Comparison of ENCODE assay signal across 10 cellular contexts in genomic region chr1:85297538-85297854, GRCh38. TPM values are rescaled to one million over a fixed set of nuclear protein-coding genes. Genes with fewer than 3 reads are reported as not detected.
DNase-seq lines count a peak whose midpoint lies in the region; ATAC-seq, FAIRE-seq and TF ChIP-seq lines count a peak whose summit lies in the region.
"Had no signal": no experiment of that assay in that cellular context is flagged by ENCODE, and none has a peak within 500 bp of the region (broad histone marks: within the 10 kb centered on the region; RNA-seq: fewer than 3 reads in every experiment).

No MANE protein-coding gene starts in this region.

- SMC1A ChIA-PET in GM12878 (lab: Charles Lee; ENCODE audit: uncharacterized antibody, unreplicated experiment) = interaction anchor here (0.6 to 1.3 kb wide), 3 partner anchors 17 to 128 kb away, joined by 3 to 9 read pairs (median 3); partner anchors contain the start of gene BCL10

- in situ Hi-C loops in GM12878 (cut with MboI) = no loop called here
- in situ Hi-C loops in transverse colon (cut with MboI; ENCODE audit: low pct_ligation_motif_present in 1 of 4, low pct_unique_long_range_greater_than_20kb in 1 of 4, low sequenced_read_pairs in 3 of 4) = no loop called here

- RAD21 ChIA-PET in GM12878 (lab: Charles Lee; ENCODE audit: unreplicated experiment) = interaction anchor here (1.3 kb wide), 1 partner anchor 353 kb away, joined by 3 read pairs; no protein-coding TSS in a partner anchor

- no peak for TF ChIP-seq RAD21 in GM12878 (IDR thresholded peaks at IDR 0.05; ENCODE audit: insufficient read depth, low read depth, low read length)

- H3K4me1 Mint-ChIP-seq in activated naive CD4-positive, alpha-beta T cell treated with anti-CD3 and anti-CD28 coated beads for 36 hours (ENCODE audit: low read depth) = peaks cover 19% of the 10 kb centered on the region
- H3K4me1 Mint-ChIP-seq: CD14-positive monocyte had no signal

- no peak for ATAC-seq in activated naive CD4-positive, alpha-beta T cell treated with anti-CD3 and anti-CD28 coated beads, Interleukin-2, amount 50 U/mL, for 72 hours
- ATAC-seq in GM12878 = no peak
- ATAC-seq in HG03521 (IDR thresholded peaks at IDR 0.05; ENCODE audit: unreplicated experiment) = no peak

- H3K4me2 ChIP-seq in GM12878 (ENCODE audit: control insufficient read depth, insufficient read depth) = peak overlapping the region; percentile 78

- 0% methylated on average over 1 of the region's 1 CpG for WGBS in GM12878 (ENCODE audit: insufficient coverage, insufficient replicate concordance, low lambda C conversion rate, missing lambda C conversion rate)
- WGBS in mesodermal cell (ENCODE audit: insufficient coverage in 2 of 2), 2 experiments = no CpG with 5 or more reads among the region's 1 CpG
- 13 to 50% methylated on average over 1 of the region's 1 CpG for WGBS in transverse colon (ENCODE audit: low coverage in 1 of 2), 2 donors

- no peaks in the 10 kb centered on the region for H3K9me3 ChIP-seq in GM12878 (replicated peaks; ENCODE audit: control insufficient read depth, insufficient read depth, low read length)
- H3K9me3 ChIP-seq in mesodermal cell (ENCODE audit: control insufficient read depth, low read length) = no peaks in the 10 kb centered on the region
- H3K9me3 ChIP-seq in transverse colon = no peaks in the 10 kb centered on the region

- no peak for FAIRE-seq in GM12878 (lab: Jason Lieb, UNC)

- no peak overlapping the region for H3K4me3 Mint-ChIP-seq in activated naive CD4-positive, alpha-beta T cell treated with anti-CD3 and anti-CD28 coated beads for 36 hours

- intact Hi-C loops in activated naive CD4-positive, alpha-beta T cell treated with anti-CD3 and anti-CD28 coated beads for 36 hours (cut with micrococcal nuclease) = loop anchor here (5.0 kb wide), 1 partner anchor 410 kb away; the partner anchor contains the start of gene ZNHIT6
- intact Hi-C loops in GM12878 (cut with micrococcal nuclease; ENCODE audit: unreplicated experiment) (no loop called here), transverse colon (cut with DNase I; ENCODE audit: low total_unique reads) (no loop called here)

- no peak for DNase-seq in activated naive CD4-positive, alpha-beta T cell treated with anti-CD3 and anti-CD28 coated beads, Interleukin-2, amount 50 U/mL, for 72 hours (ENCODE audit: low spot score in 2 of 2)
- no peak for DNase-seq in activated naive CD4-positive, alpha-beta T cell treated with anti-CD3 and anti-CD28 coated beads for 36 hours
- DNase-seq in GM12878 (ENCODE audit: low read depth, low spot score) = no peak
- no peak for DNase-seq in transverse colon
- no peak for DNase-seq in hippocampal formation (lab: John Stamatoyannopoulos, UW)
- DNase-seq in COLO668 (lab: John Stamatoyannopoulos, UW; ENCODE audit: unreplicated experiment) = no peak

- H3K4me1 ChIP-seq in GM12878 (ENCODE audit: control insufficient read depth, insufficient read depth, low read length) = peaks cover 6% of the 10 kb centered on the region
- peaks cover 21% of the 10 kb centered on the region for H3K4me1 ChIP-seq in mesodermal cell (ENCODE audit: control insufficient read depth, insufficient read depth, low read length, poor library complexity, severe bottlenecking)
- peaks cover 9 to 20% (median 15%) of the 10 kb centered on the region in 4 donors for H3K4me1 ChIP-seq in transverse colon

- CTCF ChIA-PET in activated naive CD4-positive, alpha-beta T cell treated with anti-CD3 and anti-CD28 coated beads for 36 hours (lab: Charles Lee) = interaction anchor here (0.6 kb wide), 1 partner anchor 38 kb away, joined by 3 read pairs; the partner anchor contains the start of gene C1orf52
- CTCF ChIA-PET in GM12878 (lab: Yijun Ruan, JAX) = interaction anchor here (0.9 to 3.4 kb wide), 5 partner anchors 11 to 724 kb away, joined by 3 to 13 read pairs (median 3); partner anchors contain the start of genes BCL10, C1orf52 and CTBS

- no peaks in the 10 kb centered on the region for H3K9me3 Mint-ChIP-seq in activated naive CD4-positive, alpha-beta T cell treated with anti-CD3 and anti-CD28 coated beads, Interleukin-2, amount 50 U/mL, for 72 hours
- no peaks in the 10 kb centered on the region for H3K9me3 Mint-ChIP-seq in activated naive CD4-positive, alpha-beta T cell treated with anti-CD3 and anti-CD28 coated beads for 36 hours

- H3K27me3 Mint-ChIP-seq in activated naive CD4-positive, alpha-beta T cell treated with anti-CD3 and anti-CD28 coated beads for 36 hours (ENCODE audit: low read depth) = peaks cover 13% of the 10 kb centered on the region

- BruUV-seq in GM12878 (replicated peaks; lab: Mats Ljungman, UMichigan) = no TSS peak

- TF ChIP-seq CTCF in GM12878 (IDR thresholded peaks at IDR 0.05 in 2 of 3, conservative IDR thresholded peaks at IDR 0.05 in 1 of 3; ENCODE audit: control insufficient read depth in 2 of 3, extremely low read depth in 1 of 3, insufficient read depth in 1 of 3, low read depth in 3 of 3, low read length in 3 of 3) (no peak), transverse colon (IDR thresholded peaks at IDR 0.05) (no peak)

- H3K36me3 Mint-ChIP-seq in activated naive CD4-positive, alpha-beta T cell treated with anti-CD3 and anti-CD28 coated beads, Interleukin-2, amount 50 U/mL, for 72 hours = no peaks in the 10 kb centered on the region
- no peaks in the 10 kb centered on the region for H3K36me3 Mint-ChIP-seq in activated naive CD4-positive, alpha-beta T cell treated with anti-CD3 and anti-CD28 coated beads for 36 hours (ENCODE audit: low read depth)
- H3K36me3 Mint-ChIP-seq: CD14-positive monocyte had no signal

- H3K27ac ChIP-seq in GM12878 (ENCODE audit: control insufficient read depth, insufficient read depth) (no peak overlapping the region), mesodermal cell (ENCODE audit: low read depth, low read length, severe bottlenecking) (peak overlapping the region; percentile 66), transverse colon (peak overlapping the region; percentile 53 to 78 (median 66))
- H3K27ac ChIP-seq: cardiac muscle cell had no signal

- no peak overlapping the region for H3K9ac ChIP-seq in GM12878 (ENCODE audit: control insufficient read depth, insufficient read depth, low read length)

- H3K4me3 ChIP-seq in GM12878 = no peak overlapping the region
- no peak overlapping the region for H3K4me3 ChIP-seq in mesodermal cell (ENCODE audit: extremely low read depth, insufficient read depth, low read length, poor library complexity, severe bottlenecking)
- H3K4me3 ChIP-seq in transverse colon = peak overlapping the region in 1 of 4 donors; percentile 13
- H3K4me3 ChIP-seq: cardiac muscle cell had no signal

- H3K27me3 ChIP-seq in GM12878 (replicated peaks in 1 of 2; ENCODE audit: control insufficient read depth in 2 of 2, insufficient read depth in 2 of 2, low read length in 1 of 2) = no peaks in the 10 kb centered on the region; a peak in 1 of 4 replicates
- no peaks in the 10 kb centered on the region for H3K27me3 ChIP-seq in transverse colon
- H3K27me3 ChIP-seq: cardiac muscle cell had no signal

- TF ChIP-seq POLR2A in GM12878 (IDR thresholded peaks at IDR 0.05; ENCODE audit: low read depth, low read length) = no peak
- no peak for TF ChIP-seq POLR2A in transverse colon (IDR thresholded peaks at IDR 0.05)

- peak overlapping the region; percentile 22 to 63 for H3K27ac Mint-ChIP-seq in activated naive CD4-positive, alpha-beta T cell treated with anti-CD3 and anti-CD28 coated beads, Interleukin-2, amount 50 U/mL, for 72 hours
- H3K27ac Mint-ChIP-seq in activated naive CD4-positive, alpha-beta T cell treated with anti-CD3 and anti-CD28 coated beads for 36 hours = no peak overlapping the region
- H3K27ac Mint-ChIP-seq: CD14-positive monocyte had no signal

- TF ChIP-seq EP300 in GM12878 (IDR thresholded peaks at IDR 0.05; ENCODE audit: borderline replicate concordance in 1 of 2, control insufficient read depth in 1 of 2, low read depth in 2 of 2, low read length in 2 of 2) (no peak), transverse colon (IDR thresholded peaks at IDR 0.05; ENCODE audit: low read depth) (no peak)

- H3K79me2 ChIP-seq in GM12878 (ENCODE audit: control insufficient read depth, insufficient read depth, low read length) = no peaks in the 10 kb centered on the region

- H2AFZ ChIP-seq in GM12878 (ENCODE audit: control insufficient read depth, low read depth, low read length) = no peak overlapping the region

- H4K20me1 ChIP-seq in GM12878 (ENCODE audit: control insufficient read depth, insufficient read depth) = no peaks in the 10 kb centered on the region

- POLR2A ChIA-PET in GM12878 (lab: Charles Lee) = interaction anchor here (1.8 kb wide), 1 partner anchor 21 kb away, joined by 11 read pairs; the partner anchor contains the start of gene BCL10

- H3K36me3 ChIP-seq in GM12878 (ENCODE audit: control insufficient read depth in 2 of 2, insufficient read depth in 2 of 2, low read length in 1 of 2) (no peaks in the 10 kb centered on the region), mesodermal cell (ENCODE audit: control insufficient read depth, insufficient read depth, low read length) (no peaks in the 10 kb centered on the region), transverse colon (no peaks in the 10 kb centered on the region)
- H3K36me3 ChIP-seq: cardiac muscle cell had no signal

RNA-seq across cellular contexts. Expression of gene BCL10, which starts 21.1 kb away (rescaled TPM):
- total RNA-seq in activated naive CD4-positive, alpha-beta T cell treated with anti-CD3 and anti-CD28 coated beads, Interleukin-2, amount 50 U/mL, for 72 hours = 10 to 100 TPM; 27.3 to 31.4 TPM
- total RNA-seq in activated naive CD4-positive, alpha-beta T cell treated with anti-CD3 and anti-CD28 coated beads for 36 hours = 10 to 100 TPM; 13.8 to 17.7 TPM
- total RNA-seq in GM12878 (2013; cell fraction: nucleolus; rRNA removed) = 45.2 and 45.4 TPM in 2 replicates
- 20.0 and 22.6 TPM in 2 replicates for total RNA-seq in GM12878 (2014; rRNA removed)
- total RNA-seq in GM12878 (2014; rRNA removed; fragmentation: Illumina TruSeq; extraction: Trizol) = 21.7 and 23.7 TPM in 2 replicates
- 25.3 and 28.1 TPM in 2 replicates for total RNA-seq in GM12878 (2021)
- polyA plus RNA-seq in GM12878 (2011; ENCODE audit: low read depth) = 8.6 TPM
- polyA plus RNA-seq in GM12878 (2011; rRNA removed) = 17.8 and 22.3 TPM in 2 replicates
- polyA plus RNA-seq in GM12878 (2011; cell fraction: cytosol; rRNA removed) = 9.8 and 10.1 TPM in 2 replicates
- polyA plus RNA-seq in GM12878 (2011; cell fraction: nucleus; rRNA removed) = 8.8 TPM in 2 replicates
- polyA plus RNA-seq in GM12878 (2012) = 11.7 and 16.2 TPM in 2 replicates
- 18.3 and 21.1 TPM in 2 replicates for polyA plus RNA-seq in GM12878 (2014; fragmentation: Illumina TruSeq; extraction: Trizol)
- polyA plus RNA-seq in GM12878 (2014; fragmentation: Nextera tagmentation; extraction: Ambion mirVana) = 10 to 100 TPM; 16.7 to 19.0 TPM
- 10.6 and 11.8 TPM in 2 replicates for polyA plus RNA-seq in GM12878 (2014; rRNA removed)
- polyA plus RNA-seq in GM12878 (2016; fragmentation: Nextera tagmentation; extraction: Ambion mirVana) = 10 to 100 TPM; 26.8 to 35.2 TPM
- polyA minus RNA-seq in GM12878 (2011; rRNA and poly(A)+ RNA removed) = 28.8 and 29.7 TPM in 2 replicates
- polyA minus RNA-seq in GM12878 (2011; cell fraction: cytosol; rRNA and poly(A)+ RNA removed) = 12.2 and 12.8 TPM in 2 replicates
- 46.5 and 60.1 TPM in 2 replicates for polyA minus RNA-seq in GM12878 (2011; cell fraction: nucleus; rRNA and poly(A)+ RNA removed)
- polyA plus RNA-seq in mesodermal cell (2013, experiment 1 of 2) = 21.2 TPM
- polyA plus RNA-seq in mesodermal cell (2013, experiment 2 of 2) = 22.0 TPM
- 10 to 100 TPM; 34.2 to 65.5 (median 56.5) TPM for total RNA-seq in transverse colon

RNA-seq across cellular contexts. Expression of gene C1orf52, which starts 38.0 kb away (rescaled TPM):
- 10 to 100 TPM; 21.0 to 35.4 TPM for total RNA-seq in activated naive CD4-positive, alpha-beta T cell treated with anti-CD3 and anti-CD28 coated beads, Interleukin-2, amount 50 U/mL, for 72 hours
- 10 to 100 TPM; 28.3 to 29.5 TPM for total RNA-seq in activated naive CD4-positive, alpha-beta T cell treated with anti-CD3 and anti-CD28 coated beads for 36 hours
- total RNA-seq in GM12878 (2013; cell fraction: nucleolus; rRNA removed) = 27.3 and 46.0 TPM in 2 replicates
- total RNA-seq in GM12878 (2014; rRNA removed) (20.4 and 26.8 TPM in 2 replicates), GM12878 (2014; rRNA removed; fragmentation: Illumina TruSeq; extraction: Trizol) (16.4 and 16.6 TPM in 2 replicates), GM12878 (2021) (13.8 and 16.8 TPM in 2 replicates), transverse colon (10 to 100 TPM in 3 of 4 donors, 1 to 10 TPM in 1; 7.4 to 42.6 (median 14.9) TPM)
- 8.3 TPM for polyA plus RNA-seq in GM12878 (2011; ENCODE audit: low read depth)
- polyA plus RNA-seq in GM12878 (2011; rRNA removed) (22.9 and 34.8 TPM in 2 replicates), GM12878 (2014; fragmentation: Illumina TruSeq; extraction: Trizol) (12.8 and 15.1 TPM in 2 replicates), GM12878 (2014; fragmentation: Nextera tagmentation; extraction: Ambion mirVana) (10 to 100 TPM in 1 of 2 experiments, 1 to 10 TPM in 1; 9.4 to 17.1 TPM), GM12878 (2014; rRNA removed) (18.1 and 27.3 TPM in 2 replicates), GM12878 (2016; fragmentation: Nextera tagmentation; extraction: Ambion mirVana) (10 to 100 TPM; 37.6 to 39.5 TPM)
- 15.5 and 23.5 TPM in 2 replicates for polyA plus RNA-seq in GM12878 (2011; cell fraction: cytosol; rRNA removed)
- 29.2 and 30.7 TPM in 2 replicates for polyA plus RNA-seq in GM12878 (2011; cell fraction: nucleus; rRNA removed)
- 18.7 and 19.6 TPM in 2 replicates for polyA plus RNA-seq in GM12878 (2012)
- 6.2 and 15.9 TPM in 2 replicates for polyA minus RNA-seq in GM12878 (2011; rRNA and poly(A)+ RNA removed)
- 5.6 and 14.2 TPM in 2 replicates for polyA minus RNA-seq in GM12878 (2011; cell fraction: cytosol; rRNA and poly(A)+ RNA removed)
- 10.6 and 15.5 TPM in 2 replicates for polyA minus RNA-seq in GM12878 (2011; cell fraction: nucleus; rRNA and poly(A)+ RNA removed)
- 38.3 TPM for polyA plus RNA-seq in mesodermal cell (2013, experiment 1 of 2)
- polyA plus RNA-seq in mesodermal cell (2013, experiment 2 of 2) = 40.3 TPM
